ENCODE assay signal across 1 cellular context in genomic region chr21:34603002-34603709, GRCh38.
TF ChIP-seq lines count a peak whose summit lies in the region.

No MANE protein-coding gene starts in this region.

TF ChIP-seq in WTC11, 78 proteins besides CTCF, POLR2A, EP300 and RAD21:
- no peak for TF ChIP-seq ZNF532 (CRISPR knock-in tag; IDR thresholded peaks at IDR 0.05; ENCODE audit: borderline replicate concordance)
- TF ChIP-seq MAX (CRISPR knock-in tag; IDR thresholded peaks at IDR 0.05) = no peak
